ENCODE assay signal across 9 cellular contexts in the genomic region with DNA sequence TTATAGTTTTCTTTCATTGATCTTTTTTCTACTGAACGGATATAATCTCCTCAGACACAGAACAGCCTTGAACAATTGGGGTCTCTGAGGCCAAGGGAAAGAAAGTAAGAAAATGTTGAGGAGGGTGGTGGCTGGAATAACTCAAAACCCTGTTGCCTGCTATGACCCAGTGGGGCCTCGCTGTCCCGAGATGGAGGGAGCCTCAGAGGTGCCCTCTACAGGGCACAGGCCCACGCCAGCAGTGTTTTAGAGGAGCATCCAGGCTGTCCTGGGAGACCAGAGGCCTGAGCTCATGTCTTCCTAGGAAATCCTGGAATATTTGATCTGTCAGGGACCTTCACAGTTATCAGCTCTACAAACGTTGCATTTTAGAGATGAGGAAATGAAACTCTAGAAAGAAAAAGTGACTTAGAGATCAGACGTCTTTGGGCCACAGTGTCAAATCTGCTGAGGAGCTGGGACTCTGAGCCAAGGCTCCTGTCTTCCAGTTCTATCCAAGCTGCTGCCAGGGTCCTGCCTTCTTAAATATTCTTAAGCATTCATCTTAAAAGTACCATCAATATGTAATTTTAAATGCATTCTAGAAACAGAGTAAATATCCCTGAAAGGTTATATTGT. TPM values are rescaled to one million over a fixed set of nuclear protein-coding genes. Genes with fewer than 3 reads are reported as not detected.
DNase-seq lines count a peak whose midpoint lies in the region; TF ChIP-seq lines count a peak whose summit lies in the region.
"Had no signal": no experiment of that assay in that cellular context is flagged by ENCODE, and none has a peak within 500 bp of the region (broad histone marks: within the 10 kb centered on the region; RNA-seq: fewer than 3 reads in every experiment).

No MANE protein-coding gene starts in this region.

- no peaks in the 10 kb centered on the region for H3K9me2 ChIP-seq in MM.1S (replicated peaks; ENCODE audit: insufficient read depth, low read length)

- no peak overlapping the region for H2BK120ac ChIP-seq in H9 (ENCODE audit: low read depth, low read length, poor library complexity, severe bottlenecking)

- H3K4me3 ChIP-seq in MM.1S (ENCODE audit: low read length) = no peak overlapping the region

- no peak overlapping the region for H4K5ac ChIP-seq in H9 (ENCODE audit: insufficient read length, low read depth, low read length)

- H3K9ac ChIP-seq in H9 (ENCODE audit: extremely low read depth, insufficient read length, low read length) (no peak overlapping the region), MM.1S (ENCODE audit: low read length) (no peak overlapping the region)

- H3K9me3 ChIP-seq in H9 (ENCODE audit: control insufficient read depth, low read depth, low read length) (no peaks in the 10 kb centered on the region), MM.1S (replicated peaks; ENCODE audit: insufficient read depth, low read length) (no peaks in the 10 kb centered on the region)

- H3K56ac ChIP-seq in H9 (ENCODE audit: insufficient read length, low read depth, low read length) = no peak overlapping the region

- H3K36me3 ChIP-seq in MM.1S (replicated peaks; ENCODE audit: insufficient read depth, low read length) = no peaks in the 10 kb centered on the region

- H3K27ac ChIP-seq in H9 (ENCODE audit: insufficient read length, low read depth, low read length) (no peak overlapping the region), MM.1S (ENCODE audit: low read length) (no peak overlapping the region)
- H3K27ac ChIP-seq: epithelial cell of prostate had no signal

- no peaks in the 10 kb centered on the region for H3K79me2 ChIP-seq in H9 (ENCODE audit: insufficient read depth, low read length)
- no peaks in the 10 kb centered on the region for H3K79me2 ChIP-seq in MM.1S (ENCODE audit: low read length)

- H3T11ph ChIP-seq in H9 (ENCODE audit: low read length) = no peak overlapping the region

- no peak overlapping the region for H3K18ac ChIP-seq in H9 (ENCODE audit: insufficient read length, low read depth, low read length)

- H3K36me3 Mint-ChIP-seq in H9 (ENCODE audit: insufficient read depth in 1 of 3, low read depth in 3 of 3) = 0 out of 7 replicates have a peak, but pooled peaks cover 0 to under 1% (median 0%) of the 10 kb centered on the region in 3 experiments

- no peak overlapping the region for H2BK20ac ChIP-seq in H9 (ENCODE audit: low read depth, low read length, poor library complexity, severe bottlenecking)

- no peak overlapping the region for H3K23ac ChIP-seq in H9 (ENCODE audit: insufficient read length, low read depth, low read length)

- no peaks in the 10 kb centered on the region for H3K79me1 ChIP-seq in H9 (ENCODE audit: insufficient read depth, low read depth, low read length, poor library complexity, severe bottlenecking)

- no peak overlapping the region for H2AK5ac ChIP-seq in H9 (ENCODE audit: insufficient read length, low read length)

- no peak overlapping the region for H3K4me3 Mint-ChIP-seq in H9

- H2BK12ac ChIP-seq in H9 (ENCODE audit: insufficient read length, low read depth, low read length) = no peak overlapping the region

- no peaks in the 10 kb centered on the region for H3K9me3 Mint-ChIP-seq in H9

- H3K4me2 ChIP-seq in H9 (ENCODE audit: insufficient read depth, insufficient read length, low read length) (no peak overlapping the region), MM.1S (ENCODE audit: low read depth, low read length) (no peak overlapping the region)

- no peak overlapping the region for H2BK15ac ChIP-seq in H9 (ENCODE audit: low read depth, low read length)

- no peaks in the 10 kb centered on the region for H3K4me1 ChIP-seq in H9 (ENCODE audit: insufficient read depth, low read length)
- peaks cover 28% of the 10 kb centered on the region for H3K4me1 ChIP-seq in MM.1S (ENCODE audit: low read length)

- no peaks in the 10 kb centered on the region for H4K20me1 ChIP-seq in H9 (ENCODE audit: control insufficient read depth, insufficient read depth, insufficient read length)
- no peaks in the 10 kb centered on the region for H4K20me1 ChIP-seq in MM.1S (ENCODE audit: insufficient read depth, low read length)

- peaks cover 16% of the 10 kb centered on the region for H3F3A ChIP-seq in MM.1S (ENCODE audit: insufficient read depth, low read length)

- peak; percentile 16 for DNase-seq in SIG-M5 treated with dmso at 0.1 percent for 504 hours (lab: John Stamatoyannopoulos, UW; ENCODE audit: unreplicated experiment)
- no peak for DNase-seq in SIG-M5 (lab: John Stamatoyannopoulos, UW)
- peak; percentile 75 for DNase-seq in H9
- peak; percentile 45 for DNase-seq in MM.1S
- DNase-seq in activated CD8-positive, alpha-beta memory T cell treated with anti-CD3 and anti-CD28 coated beads, Interleukin-2, amount 50 U/mL, for 48 hours = peak; percentile 60
- DNase-seq in foreskin melanocyte = peak; percentile 24
- DNase-seq in renal cortical epithelial cell (ENCODE audit: low read depth) = peak; percentile 11
- no peak for DNase-seq in NCI-H526 treated with DMSO at 0.1 percent for 48 hours (lab: John Stamatoyannopoulos, UW)

- H3K14ac ChIP-seq in H9 (ENCODE audit: insufficient read depth, low read length) = no peak overlapping the region

- no peaks in the 10 kb centered on the region for H3K23me2 ChIP-seq in H9 (ENCODE audit: insufficient read length, low read depth, low read length, poor library complexity, severe bottlenecking)

- H3K4ac ChIP-seq in H9 (ENCODE audit: low read depth, low read length) = no peak overlapping the region

- TF ChIP-seq CTCF in H9 (conservative IDR thresholded peaks at IDR 0.05) = peak; percentile 84
- TF ChIP-seq CTCF in MM.1S (IDR thresholded peaks at IDR 0.05; ENCODE audit: low read length) = peak; percentile 86

- H3K27ac Mint-ChIP-seq in H9 = no peak overlapping the region

- H4K91ac ChIP-seq in H9 (ENCODE audit: insufficient read length, low read depth, low read length) = no peak overlapping the region

- no CpG with 5 or more reads among the region's 6 CpGs for WGBS in H9 (ENCODE audit: extremely low coverage, insufficient read length, low lambda C conversion rate)

- no peaks in the 10 kb centered on the region for H3K27me3 ChIP-seq in H9 (ENCODE audit: insufficient read depth, low read length)
- H3K27me3 ChIP-seq in MM.1S (replicated peaks; ENCODE audit: insufficient read depth, low read length) = no peaks in the 10 kb centered on the region

- no peaks in the 10 kb centered on the region for H3K27me3 Mint-ChIP-seq in H9 (ENCODE audit: low read depth)

- H2AFZ ChIP-seq in H9 (ENCODE audit: low read length) (no peak overlapping the region), MM.1S (ENCODE audit: low read length) (0 out of 2 replicates have a peak overlapping the region, but pooled peaks have one; percentile 5)

- peaks cover 2% of the 10 kb centered on the region in 2 experiments; a peak in 2 of 4 replicates for H3K4me1 Mint-ChIP-seq in H9

- H2BK5ac ChIP-seq in H9 (ENCODE audit: insufficient read length, low read length) = no peak overlapping the region

- H4K8ac ChIP-seq in H9 (replicated peaks; ENCODE audit: insufficient read length, low read depth, low read length) = no peak overlapping the region

RNA-seq across cellular contexts. Expression of a gene that starts 26.3 kb away (rescaled TPM):
- total RNA-seq in H9 (2021) (5.2 and 5.4 TPM in 2 replicates), renal cortical epithelial cell (1.0 and 3.8 TPM in 2 replicates)

RNA-seq across cellular contexts. Expression of a gene that starts 31.7 kb away (rescaled TPM):
- total RNA-seq in H9 (2021) (7.5 and 8.0 TPM in 2 replicates), renal cortical epithelial cell (under 0.01 and 0.45 TPM in 2 replicates)

Comparison
In these comparisons a context has a peak if more than half of its experiments do, and no peak if none do; other contexts are left out.
1. DNase-seq: peak in SIG-M5 treated with dmso at 0.1 percent for 504 hours (single experiment), H9 (single experiment), MM.1S (single experiment), activated CD8-positive, alpha-beta memory T cell treated with anti-CD3 and anti-CD28 coated beads, Interleukin-2, amount 50 U/mL, for 48 hours (single experiment), foreskin melanocyte (single experiment) and renal cortical epithelial cell (single experiment); none in SIG-M5 (single experiment) and NCI-H526 treated with DMSO at 0.1 percent for 48 hours (single experiment).